Comparison of ENCODE assay signal across 1 cellular context in genomic region chr2:75311993-75312392, GRCh38.
TF ChIP-seq lines count a peak whose summit lies in the region.

No MANE protein-coding gene starts in this region.

TF ChIP-seq in WTC11, 78 proteins besides CTCF, POLR2A, EP300 and RAD21 (continued from another document):
- TF ChIP-seq, protein P1, sequence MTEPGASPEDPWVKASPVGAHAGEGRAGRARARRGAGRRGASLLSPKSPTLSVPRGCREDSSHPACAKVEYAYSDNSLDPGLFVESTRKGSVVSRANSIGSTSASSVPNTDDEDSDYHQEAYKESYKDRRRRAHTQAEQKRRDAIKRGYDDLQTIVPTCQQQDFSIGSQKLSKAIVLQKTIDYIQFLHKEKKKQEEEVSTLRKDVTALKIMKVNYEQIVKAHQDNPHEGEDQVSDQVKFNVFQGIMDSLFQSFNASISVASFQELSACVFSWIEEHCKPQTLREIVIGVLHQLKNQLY (CRISPR knock-in tag; IDR thresholded peaks at IDR 0.05): no peak
- TF ChIP-seq, protein P2, sequence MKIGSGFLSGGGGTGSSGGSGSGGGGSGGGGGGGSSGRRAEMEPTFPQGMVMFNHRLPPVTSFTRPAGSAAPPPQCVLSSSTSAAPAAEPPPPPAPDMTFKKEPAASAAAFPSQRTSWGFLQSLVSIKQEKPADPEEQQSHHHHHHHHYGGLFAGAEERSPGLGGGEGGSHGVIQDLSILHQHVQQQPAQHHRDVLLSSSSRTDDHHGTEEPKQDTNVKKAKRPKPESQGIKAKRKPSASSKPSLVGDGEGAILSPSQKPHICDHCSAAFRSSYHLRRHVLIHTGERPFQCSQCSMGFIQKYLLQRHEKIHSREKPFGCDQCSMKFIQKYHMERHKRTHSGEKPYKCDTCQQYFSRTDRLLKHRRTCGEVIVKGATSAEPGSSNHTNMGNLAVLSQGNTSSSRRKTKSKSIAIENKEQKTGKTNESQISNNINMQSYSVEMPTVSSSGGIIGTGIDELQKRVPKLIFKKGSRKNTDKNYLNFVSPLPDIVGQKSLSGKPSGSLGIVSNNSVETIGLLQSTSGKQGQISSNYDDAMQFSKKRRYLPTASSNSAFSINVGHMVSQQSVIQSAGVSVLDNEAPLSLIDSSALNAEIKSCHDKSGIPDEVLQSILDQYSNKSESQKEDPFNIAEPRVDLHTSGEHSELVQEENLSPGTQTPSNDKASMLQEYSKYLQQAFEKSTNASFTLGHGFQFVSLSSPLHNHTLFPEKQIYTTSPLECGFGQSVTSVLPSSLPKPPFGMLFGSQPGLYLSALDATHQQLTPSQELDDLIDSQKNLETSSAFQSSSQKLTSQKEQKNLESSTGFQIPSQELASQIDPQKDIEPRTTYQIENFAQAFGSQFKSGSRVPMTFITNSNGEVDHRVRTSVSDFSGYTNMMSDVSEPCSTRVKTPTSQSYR (CRISPR knock-in tag; IDR thresholded peaks at IDR 0.05): no peak
- TF ChIP-seq, protein P3, sequence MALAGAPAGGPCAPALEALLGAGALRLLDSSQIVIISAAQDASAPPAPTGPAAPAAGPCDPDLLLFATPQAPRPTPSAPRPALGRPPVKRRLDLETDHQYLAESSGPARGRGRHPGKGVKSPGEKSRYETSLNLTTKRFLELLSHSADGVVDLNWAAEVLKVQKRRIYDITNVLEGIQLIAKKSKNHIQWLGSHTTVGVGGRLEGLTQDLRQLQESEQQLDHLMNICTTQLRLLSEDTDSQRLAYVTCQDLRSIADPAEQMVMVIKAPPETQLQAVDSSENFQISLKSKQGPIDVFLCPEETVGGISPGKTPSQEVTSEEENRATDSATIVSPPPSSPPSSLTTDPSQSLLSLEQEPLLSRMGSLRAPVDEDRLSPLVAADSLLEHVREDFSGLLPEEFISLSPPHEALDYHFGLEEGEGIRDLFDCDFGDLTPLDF (CRISPR knock-in tag; IDR thresholded peaks at IDR 0.05): no peak
- TF ChIP-seq GTF2I (CRISPR knock-in tag; conservative IDR thresholded peaks at IDR 0.05) (no peak), ZNF425 (CRISPR knock-in tag; conservative IDR thresholded peaks at IDR 0.05) (no peak)
TF ChIP-seq in WTC11: peak in this region for 0.
